In the genomic region with DNA sequence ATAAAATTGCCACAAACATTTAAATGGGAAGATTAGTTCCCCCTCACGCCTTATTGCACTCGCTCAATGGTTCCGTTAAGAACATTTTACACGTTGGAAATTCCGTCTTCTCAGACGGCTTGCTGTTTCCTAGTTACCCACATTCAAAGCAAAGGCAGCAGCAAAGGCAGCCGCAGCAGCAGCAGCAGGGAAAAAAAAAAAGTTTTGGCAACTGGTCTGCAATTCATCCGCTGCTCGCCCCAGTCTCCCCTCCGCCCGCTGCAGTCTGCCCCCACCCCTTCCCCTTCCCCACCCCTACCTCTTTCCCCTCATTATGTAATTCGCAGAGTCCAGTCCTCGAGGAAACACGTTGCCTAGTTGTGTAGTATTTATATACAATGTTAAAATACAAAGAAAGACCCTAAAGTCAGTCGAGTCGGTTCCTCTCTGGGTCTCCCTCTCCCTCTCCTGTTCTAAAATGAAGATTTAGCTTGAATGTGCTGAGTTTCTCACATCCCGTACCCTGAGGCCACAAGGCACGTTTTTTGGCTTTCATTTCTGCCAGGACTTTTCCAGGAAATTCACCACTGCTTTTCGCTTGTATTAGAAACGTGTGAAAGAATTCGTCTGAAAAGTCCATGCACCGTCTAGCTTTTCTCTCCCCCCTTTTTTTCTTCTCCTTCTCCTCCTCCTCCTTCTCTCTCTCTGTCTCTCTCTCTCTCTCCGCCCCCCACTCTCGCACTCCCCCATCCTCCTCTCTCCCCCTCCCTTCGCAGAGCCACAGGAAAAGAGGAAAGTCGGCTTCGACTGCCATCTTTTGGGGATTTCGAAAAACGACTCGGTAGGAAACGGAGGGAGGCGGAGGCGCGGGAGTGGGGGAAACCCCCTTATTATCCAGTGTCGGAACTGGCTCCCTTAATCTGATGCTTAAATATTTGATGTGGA, we compare ENCODE assay signal across 8 cellular contexts.
DNase-seq lines count a peak whose midpoint lies in the region; ATAC-seq and TF ChIP-seq lines count a peak whose summit lies in the region.

No MANE protein-coding gene starts in this region.

- no peaks in the 10 kb centered on the region for H3K79me2 ChIP-seq in Karpas-422 (ENCODE audit: low read length)

- H3K9ac ChIP-seq in Karpas-422 (ENCODE audit: low read length) (peak overlapping the region; percentile 56), endodermal cell (ENCODE audit: extremely low read depth, low read length, poor library complexity, severe bottlenecking) (peak overlapping the region; percentile 44)

- H3K4me3 Mint-ChIP-seq in endodermal cell = peak overlapping the region; percentile 59

- BruUV-seq in Panc1 (replicated peaks; lab: Mats Ljungman, UMichigan) = no TSS peak

- H3K9me3 Mint-ChIP-seq in endodermal cell = no peaks in the 10 kb centered on the region

- DNase-seq in COLO829 (ENCODE audit: low spot score) (peak; percentile 89), Karpas-422 (peak; percentile 88), Panc1 (ENCODE audit: low read depth, low spot score) (no peak), endodermal cell (peak; percentile 89), lung microvascular endothelial cell (ENCODE audit: low read depth in 2 of 2) (peak; percentile 87 to 90), superior temporal gyrus (ENCODE audit: extremely low spot score) (peak; percentile 87)
- DNase-seq in effector CD8-positive, alpha-beta T cell (lab: John Stamatoyannopoulos, UW) = no peak
- DNase-seq in activated naive CD4-positive, alpha-beta T cell treated with anti-CD3 and anti-CD28 coated beads, Interleukin-2, amount 50 U/mL, for 16 hours = no peak

- H3K27ac Mint-ChIP-seq in endodermal cell = peak overlapping the region; percentile 42

- H3K27me3 Mint-ChIP-seq in endodermal cell (ENCODE audit: insufficient read depth) = peaks cover 29% of the 10 kb centered on the region

- POLR2A ChIA-PET in Panc1 (lab: Charles Lee) = interaction anchor here (0.7 kb wide), 1 partner anchor 140 kb away, joined by 3 read pairs; no protein-coding TSS in a partner anchor

- TF ChIP-seq CTCF in Panc1 (IDR thresholded peaks at IDR 0.05) = peak; percentile 80
- peak; percentile 74 for TF ChIP-seq CTCF in endodermal cell (conservative IDR thresholded peaks at IDR 0.05)

- CTCF ChIA-PET in Panc1 (lab: Charles Lee) = interaction anchor here (0.6 kb wide), 3 partner anchors 36 to 495 kb away, joined by 4 to 5 read pairs (median 4); no protein-coding TSS in a partner anchor

- in situ Hi-C loops in Panc1 (cut with HindIII; ENCODE audit: low pct_unique_long_range_greater_than_20kb, low sequenced_read_pairs) = no loop called here

- WGBS in endodermal cell (ENCODE audit: insufficient coverage in 1 of 2, insufficient read length in 1 of 2), 2 experiments = 0 to 3% methylated on average over 8 to 32 of the region's 35 CpGs

- H3K27ac ChIP-seq in Karpas-422 (ENCODE audit: low read length) (peak overlapping the region; percentile 97), Panc1 (ENCODE audit: low read length) (no peak overlapping the region), endodermal cell (ENCODE audit: low read depth, low read length) (peak overlapping the region; percentile 97)

- H3K4me1 Mint-ChIP-seq in endodermal cell = peaks cover 27% of the 10 kb centered on the region

- no peaks in the 10 kb centered on the region for H3K36me3 Mint-ChIP-seq in endodermal cell (ENCODE audit: low read depth)

- H3K36me3 ChIP-seq in Karpas-422 (ENCODE audit: insufficient read depth, low read length) = no peaks in the 10 kb centered on the region
- H3K36me3 ChIP-seq in Panc1 (ENCODE audit: control insufficient read depth, insufficient read depth, low read length) = no peaks in the 10 kb centered on the region
- H3K36me3 ChIP-seq in endodermal cell (ENCODE audit: control insufficient read depth, insufficient read depth, low read length) = no peaks in the 10 kb centered on the region

- peaks cover 63% of the 10 kb centered on the region for H3K4me1 ChIP-seq in Karpas-422 (ENCODE audit: low read length)
- H3K4me1 ChIP-seq in Panc1 (ENCODE audit: control insufficient read depth, insufficient read depth, low read length) = peaks cover 23% of the 10 kb centered on the region
- H3K4me1 ChIP-seq in endodermal cell (ENCODE audit: control insufficient read depth, insufficient read depth, low read length) = peaks cover 2% of the 10 kb centered on the region

- H3K4me3 ChIP-seq in Karpas-422 (ENCODE audit: low read length) = peak overlapping the region; percentile 61
- peak overlapping the region; percentile 24 to 56 for H3K4me3 ChIP-seq in Panc1 (ENCODE audit: low read depth in 2 of 2, low read length in 2 of 2)
- peak overlapping the region; percentile 81 for H3K4me3 ChIP-seq in endodermal cell (ENCODE audit: low read length)

- intact Hi-C loops in Panc1 (cut with micrococcal nuclease; ENCODE audit: unreplicated experiment) = loop anchor here (2.0 to 5.0 kb wide), 3 partner anchors 140 to 1267 kb away; a partner anchor contains a TSS

- peak overlapping the region; percentile 81 for H3K4me2 ChIP-seq in Karpas-422 (ENCODE audit: low read depth, low read length, poor library complexity, severe bottlenecking)

- ATAC-seq in Panc1 = peak; percentile 69

- no peaks in the 10 kb centered on the region for H3K9me2 ChIP-seq in Karpas-422 (replicated peaks; ENCODE audit: insufficient read depth, low read length)

- H3K9me3 ChIP-seq in Karpas-422 (ENCODE audit: low read length) (no peaks in the 10 kb centered on the region), Panc1 (ENCODE audit: control insufficient read depth, insufficient read depth, low read depth, low read length) (no peaks in the 10 kb centered on the region), endodermal cell (ENCODE audit: control insufficient read depth, low read length) (no peaks in the 10 kb centered on the region)

- no peaks in the 10 kb centered on the region for H3K27me3 ChIP-seq in Karpas-422 (ENCODE audit: low read length)
- H3K27me3 ChIP-seq in Panc1 (ENCODE audit: control insufficient read depth, insufficient read depth, low read length) = peaks cover 29% of the 10 kb centered on the region
- H3K27me3 ChIP-seq in endodermal cell (ENCODE audit: control insufficient read depth, insufficient read depth, low read length, poor library complexity, severe bottlenecking) = peaks cover 50% of the 10 kb centered on the region

- H4K20me1 ChIP-seq in Karpas-422 (ENCODE audit: insufficient read depth, low read depth, low read length) = no peaks in the 10 kb centered on the region

- H2AFZ ChIP-seq in Karpas-422 (ENCODE audit: low read length) = peak overlapping the region; percentile 38; the same call in 1 of the 2 replicates

Comparison
In these comparisons a context has a peak if more than half of its experiments do, and no peak if none do; other contexts are left out.
1. DNase-seq: peak in COLO829 (single experiment), Karpas-422 (single experiment), endodermal cell (single experiment), lung microvascular endothelial cell (2 of 2) and superior temporal gyrus (single experiment); none in Panc1 (single experiment), effector CD8-positive, alpha-beta T cell (single experiment) and activated naive CD4-positive, alpha-beta T cell treated with anti-CD3 and anti-CD28 coated beads, Interleukin-2, amount 50 U/mL, for 16 hours (single experiment).
2. Peak in every context shown above with its lines, with median percentiles within 50 percentile points of each other: H3K4me3 ChIP-seq.